ENCODE assay signal across 8 cellular contexts in the genomic region with DNA sequence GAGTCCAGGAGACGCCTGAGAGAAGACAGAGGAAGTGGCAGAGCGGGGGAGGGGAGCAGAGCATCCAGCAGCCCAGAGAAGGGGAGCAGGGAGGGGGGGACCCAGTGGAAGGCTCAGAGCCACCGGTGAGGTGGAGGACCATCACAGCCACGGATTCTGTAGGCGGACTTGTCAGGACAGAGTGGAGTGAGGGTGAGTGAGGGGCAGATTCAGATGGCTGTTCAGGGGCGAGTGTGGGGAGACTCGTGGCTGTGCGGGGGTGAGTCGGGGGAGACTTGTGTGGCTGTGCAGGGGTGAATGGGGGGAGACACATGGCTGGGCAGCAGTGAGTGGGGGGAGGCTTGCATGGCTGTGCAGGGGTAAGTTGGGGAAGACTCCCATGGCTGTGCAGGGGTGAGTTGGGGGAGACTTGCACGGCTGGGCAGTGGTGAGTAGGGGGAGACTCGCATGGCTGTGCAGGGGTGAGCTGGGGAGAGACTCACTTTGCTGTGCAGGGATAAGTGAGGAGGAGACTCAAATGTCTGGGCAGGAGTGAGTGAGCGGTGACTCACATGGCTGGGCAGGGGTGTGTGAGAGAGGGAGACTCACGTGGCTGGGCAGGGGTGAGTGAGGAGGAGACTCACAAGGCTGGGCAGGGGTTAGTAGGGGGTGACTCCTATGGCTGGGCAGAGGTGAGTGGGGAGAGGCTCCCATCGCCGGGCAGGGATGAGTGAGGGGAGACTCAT. TPM values are rescaled to one million over a fixed set of nuclear protein-coding genes. Genes with fewer than 3 reads are reported as not detected.
A peak's percentile ranks its signal among the peaks of the same experiment; 100 is the strongest.
DNase-seq lines count a peak whose midpoint lies in the region; ATAC-seq and TF ChIP-seq lines count a peak whose summit lies in the region.
"Had no signal": no experiment of that assay in that cellular context is flagged by ENCODE, and none has a peak within 500 bp of the region (broad histone marks: within the 10 kb centered on the region; RNA-seq: fewer than 3 reads in every experiment).

No MANE protein-coding gene starts in this region.

- H3K4me3 Mint-ChIP-seq in brain: no peak overlapping the region
- H3K4me3 Mint-ChIP-seq in neural progenitor cell: peak overlapping the region; percentile 8

- H3K4me2 ChIP-seq in DND-41 (ENCODE audit: insufficient read depth, low read length) (peak overlapping the region; percentile 32; the same call in 1 of the 2 replicates), neural progenitor cell (no peak overlapping the region), mesenchymal stem cell (ENCODE audit: low read length, poor library complexity, severe bottlenecking) (no peak overlapping the region)

- no peaks in the 10 kb centered on the region for H3K36me3 Mint-ChIP-seq in brain
- H3K36me3 Mint-ChIP-seq in neural progenitor cell: no peaks in the 10 kb centered on the region

- no peak overlapping the region for H4K8ac ChIP-seq in mesenchymal stem cell (ENCODE audit: low read length)

- H2BK15ac ChIP-seq in mesenchymal stem cell (ENCODE audit: low read depth, poor library complexity, severe bottlenecking): no peak overlapping the region

- H3K79me2 ChIP-seq in DND-41 (ENCODE audit: insufficient read depth, low read length) (no peaks in the 10 kb centered on the region), neural progenitor cell (ENCODE audit: low read depth) (no peaks in the 10 kb centered on the region)

- H3K18ac ChIP-seq in mesenchymal stem cell (ENCODE audit: low read depth in 1 of 2, low read length in 2 of 2): no peak overlapping the region

- no peak overlapping the region for H3K23ac ChIP-seq in mesenchymal stem cell (ENCODE audit: low read length in 2 of 2)

- no peak overlapping the region for H2BK120ac ChIP-seq in mesenchymal stem cell (ENCODE audit: low read depth, low read length)

- peak; percentile 85 for ATAC-seq in DND-41 (ENCODE audit: insufficient read depth, low read depth)
- ATAC-seq: pancreas had no signal

- no peak overlapping the region for H3K4me3 ChIP-seq in DND-41 (ENCODE audit: low read depth in 1 of 2, low read length in 2 of 2)
- no peak overlapping the region for H3K4me3 ChIP-seq in neural progenitor cell
- H3K4me3 ChIP-seq in mesenchymal stem cell (ENCODE audit: insufficient read depth in 1 of 2, low read depth in 1 of 2, low read length in 2 of 2): no peak overlapping the region
- H3K4me3 ChIP-seq: pancreas had no signal

- H3K4ac ChIP-seq in mesenchymal stem cell (ENCODE audit: low read depth in 1 of 2, low read length in 2 of 2): no peak overlapping the region

- H3K4me1 Mint-ChIP-seq in brain (peaks cover 61% of the 10 kb centered on the region), neural progenitor cell (peaks cover 32% of the 10 kb centered on the region)

- no peaks in the 10 kb centered on the region for H3K79me1 ChIP-seq in mesenchymal stem cell (replicated peaks; ENCODE audit: low read length, poor library complexity, severe bottlenecking)

- H2BK5ac ChIP-seq in mesenchymal stem cell (ENCODE audit: low read depth, low read length, poor library complexity, severe bottlenecking): no peak overlapping the region

- H3K9me3 Mint-ChIP-seq in brain: peaks cover 0 to 4% (median 0%) of the 10 kb centered on the region in 5 experiments
- no peaks in the 10 kb centered on the region for H3K9me3 Mint-ChIP-seq in neural progenitor cell

- TF ChIP-seq CTCF in DND-41 (IDR thresholded peaks at IDR 0.05; ENCODE audit: borderline replicate concordance, extremely low read depth, low read length, poor library complexity, severe bottlenecking) (no peak), brain (conservative IDR thresholded peaks at IDR 0.05) (no peak), neural progenitor cell (IDR thresholded peaks at IDR 0.05) (no peak)

- H2AFZ ChIP-seq in DND-41 (ENCODE audit: low read depth, low read length): peak overlapping the region; percentile 62
- H2AFZ ChIP-seq in neural progenitor cell (replicated peaks): peak overlapping the region; percentile 97
- no peak overlapping the region for H2AFZ ChIP-seq in mesenchymal stem cell (ENCODE audit: low read depth, low read length)

- H2BK12ac ChIP-seq in mesenchymal stem cell (ENCODE audit: low read length in 2 of 2): no peak overlapping the region

- H3K9me3 ChIP-seq in DND-41 (ENCODE audit: insufficient read depth, low read length, severe bottlenecking) (no peaks in the 10 kb centered on the region), neural progenitor cell (ENCODE audit: low read depth) (no peaks in the 10 kb centered on the region), mesenchymal stem cell (ENCODE audit: control insufficient read depth, low read length) (no peaks in the 10 kb centered on the region)
- H3K9me3 ChIP-seq: pancreas had no signal

- H3F3A ChIP-seq in neural progenitor cell (ENCODE audit: low read depth): peaks cover 5% of the 10 kb centered on the region

- H3K9ac ChIP-seq in DND-41 (ENCODE audit: low read depth, low read length) (peak overlapping the region; percentile 40), neural progenitor cell (no peak overlapping the region), mesenchymal stem cell (ENCODE audit: low read length) (no peak overlapping the region)

- H4K91ac ChIP-seq in mesenchymal stem cell (ENCODE audit: low read length): no peak overlapping the region

- DNase-seq in DND-41 (peak; percentile 84), MV-4-11 (lab: John Stamatoyannopoulos, UW) (peak; percentile 3), neural progenitor cell (ENCODE audit: low spot score) (peak; percentile 22), EL (no peak), HPDE6-E6E7 (ENCODE audit: extremely low spot score) (no peak), mesenchymal stem cell (no peak)

- H3K14ac ChIP-seq in mesenchymal stem cell (ENCODE audit: low read length in 2 of 2): no peak overlapping the region

- H3K27me3 Mint-ChIP-seq in brain (peaks cover 4% of the 10 kb centered on the region), neural progenitor cell (ENCODE audit: insufficient read depth, low read depth) (peaks cover 11% of the 10 kb centered on the region)

- WGBS in mesenchymal stem cell: 73% methylated on average over 15 of the region's 15 CpGs

- no peaks in the 10 kb centered on the region for H4K20me1 ChIP-seq in DND-41 (ENCODE audit: insufficient read depth, low read length)
- H4K20me1 ChIP-seq in neural progenitor cell (ENCODE audit: low read depth): no peaks in the 10 kb centered on the region

- H3K36me3 ChIP-seq in DND-41 (ENCODE audit: insufficient read depth, low read length) (no peaks in the 10 kb centered on the region), neural progenitor cell (no peaks in the 10 kb centered on the region), mesenchymal stem cell (ENCODE audit: control insufficient read depth in 1 of 2, insufficient read depth in 2 of 2, low read depth in 1 of 2, low read length in 2 of 2) (no peaks in the 10 kb centered on the region)
- H3K36me3 ChIP-seq: pancreas had no signal

- H3K27me3 ChIP-seq in DND-41 (ENCODE audit: insufficient read depth, low read length, poor library complexity) (no peaks in the 10 kb centered on the region), neural progenitor cell (no peaks in the 10 kb centered on the region), mesenchymal stem cell (ENCODE audit: control insufficient read depth in 1 of 2, insufficient read depth in 1 of 2, low read length in 2 of 2) (peaks cover 16 to 25% of the 10 kb centered on the region in 2 experiments)
- H3K27me3 ChIP-seq: pancreas had no signal

- no peak overlapping the region for H2AK5ac ChIP-seq in mesenchymal stem cell (ENCODE audit: low read length, severe bottlenecking)

- H3K27ac ChIP-seq in DND-41 (ENCODE audit: low read length) (peak overlapping the region; percentile 92), neural progenitor cell (no peak overlapping the region), mesenchymal stem cell (ENCODE audit: low read length, poor library complexity, severe bottlenecking) (no peak overlapping the region)
- H3K27ac ChIP-seq: pancreas had no signal

- H3K27ac Mint-ChIP-seq in brain: peak overlapping the region in 4 of 5 experiments; percentile 31 to 95 (median 60)
- peak overlapping the region; percentile 94 for H3K27ac Mint-ChIP-seq in neural progenitor cell

- H3K4me1 ChIP-seq in DND-41 (ENCODE audit: insufficient read depth, low read length): peaks cover 17% of the 10 kb centered on the region
- H3K4me1 ChIP-seq in neural progenitor cell: peaks cover 10% of the 10 kb centered on the region
- no peaks in the 10 kb centered on the region for H3K4me1 ChIP-seq in mesenchymal stem cell (ENCODE audit: control insufficient read depth, insufficient read depth, low read depth, low read length)
- H3K4me1 ChIP-seq: pancreas had no signal

RNA-seq across cellular contexts. Expression of gene ABCG1, which starts 56.8 kb away (rescaled TPM):
- polyA plus RNA-seq in brain (ENCODE audit: insufficient read depth, low read depth, low replicate concordance): 31.4 TPM
- total RNA-seq in neural progenitor cell (ENCODE audit: low replicate concordance): 1.9 and 2.0 TPM in 2 replicates
- polyA plus RNA-seq in mesenchymal stem cell (2013, experiment 1 of 2): 3.1 TPM
- 3.1 TPM for polyA plus RNA-seq in mesenchymal stem cell (2013, experiment 2 of 2)

Comparison
In these comparisons a context has a peak if more than half of its experiments do, and no peak if none do; other contexts are left out.
1. DNase-seq: peak in DND-41 (single experiment), MV-4-11 (single experiment) and neural progenitor cell (single experiment); none in EL (single experiment), HPDE6-E6E7 (single experiment) and mesenchymal stem cell (single experiment).